Comparison of ENCODE assay signal across 8 cellular contexts in genomic region chr5:1488882-1489680, GRCh38. TPM values are rescaled to one million over a fixed set of nuclear protein-coding genes. Genes with fewer than 3 reads are reported as not detected.
DNase-seq lines count a peak whose midpoint lies in the region; ATAC-seq and TF ChIP-seq lines count a peak whose summit lies in the region.

No MANE protein-coding gene starts in this region.

- H3K4me3 ChIP-seq in right lobe of liver (no peak overlapping the region), coronary artery (no peak overlapping the region)

- H3K27ac ChIP-seq in right lobe of liver (peak overlapping the region in 2 of 3 donors; percentile 19 to 33), coronary artery (peak overlapping the region in 1 of 2 donors; percentile 60)

- ATAC-seq in GM18870 (IDR thresholded peaks at IDR 0.05; ENCODE audit: unreplicated experiment) (peak; percentile 44), HG03039 (IDR thresholded peaks at IDR 0.05; ENCODE audit: unreplicated experiment) (peak; percentile 36), WTC11 (no peak), right lobe of liver (peak; percentile 31 to 74 (median 50))

- no peaks in the 10 kb centered on the region for H3K9me3 ChIP-seq in right lobe of liver

- no peak for TF ChIP-seq CTCF in WTC11 (IDR thresholded peaks at IDR 0.05)
- no peak for TF ChIP-seq CTCF in right lobe of liver (IDR thresholded peaks at IDR 0.05)
- TF ChIP-seq CTCF in coronary artery (IDR thresholded peaks at IDR 0.05) = no peak

- no peaks in the 10 kb centered on the region for H3K9me3 Mint-ChIP-seq in WTC11

- no peaks in the 10 kb centered on the region for H3K27me3 ChIP-seq in right lobe of liver

- POLR2A ChIA-PET in WTC11 (lab: Charles Lee) = no interaction called here

- H3K27me3 Mint-ChIP-seq in WTC11 (ENCODE audit: low read depth) = no peaks in the 10 kb centered on the region

- no peaks in the 10 kb centered on the region for H3K4me1 ChIP-seq in right lobe of liver

- no peak for TF ChIP-seq POLR2A in right lobe of liver (IDR thresholded peaks at IDR 0.05)

- intact Hi-C loops in right lobe of liver (cut with DNase I) = no loop called here

- CTCF ChIA-PET in WTC11 (lab: Charles Lee) = interaction anchor here (0.5 kb wide), 1 partner anchor 105 kb away, joined by 4 read pairs; no protein-coding TSS in a partner anchor

- peaks cover 65% of the 10 kb centered on the region for H3K36me3 Mint-ChIP-seq in WTC11

- H3K36me3 ChIP-seq in right lobe of liver = peaks cover 0 to 5% (median 0%) of the 10 kb centered on the region in 4 donors

- no peaks in the 10 kb centered on the region for H3K4me1 Mint-ChIP-seq in WTC11

- H3K4me3 Mint-ChIP-seq in WTC11 = no peak overlapping the region

- 81% methylated on average over 6 of the region's 14 CpGs for WGBS in right lobe of liver (ENCODE audit: insufficient coverage, low coverage, low lambda C conversion rate, missing lambda C conversion rate)

- H3K27ac Mint-ChIP-seq in WTC11 = 0 out of 2 replicates have a peak overlapping the region, but pooled peaks have one; percentile 36

- peak; percentile 94 for DNase-seq in AG08395 (ENCODE audit: low spot score)
- DNase-seq in WTC11 (ENCODE audit: low spot score) = no peak
- DNase-seq in right lobe of liver = no peak
- DNase-seq in central memory CD4-positive, alpha-beta T cell = no peak
- DNase-seq in SKM-1 (lab: John Stamatoyannopoulos, UW; ENCODE audit: unreplicated experiment) = no peak
- no peak for DNase-seq in coronary artery (ENCODE audit: low spot score)

TF ChIP-seq in WTC11, 78 proteins besides CTCF, POLR2A, EP300 and RAD21:
- TF ChIP-seq ZNF532 (CRISPR knock-in tag; IDR thresholded peaks at IDR 0.05; ENCODE audit: borderline replicate concordance) = no peak
- TF ChIP-seq TEAD4 (CRISPR knock-in tag; IDR thresholded peaks at IDR 0.05) = no peak
- TF ChIP-seq ESRRA (CRISPR knock-in tag; IDR thresholded peaks at IDR 0.05; ENCODE audit: borderline replicate concordance) = no peak
- TF ChIP-seq ETV6 (CRISPR knock-in tag; IDR thresholded peaks at IDR 0.05) = no peak
- TF ChIP-seq ZNF138 (CRISPR knock-in tag; conservative IDR thresholded peaks at IDR 0.05) = no peak

RNA-seq across cellular contexts. Expression of gene LPCAT1, which starts 34.7 kb away (rescaled TPM):
- total RNA-seq in WTC11 (2021) (206 to 215 TPM (median 210 TPM) in 3 replicates), right lobe of liver (10 to 100 TPM in 3 of 6 experiments, 1 to 10 TPM in 3; 6.9 to 38.6 (median 13.1) TPM)

RNA-seq across cellular contexts. Expression of gene SLC6A3, which starts 43.8 kb away (rescaled TPM):
- 0.53 to 0.74 TPM (median 0.64 TPM) in 3 replicates for total RNA-seq in WTC11 (2021)
- total RNA-seq in right lobe of liver = not detected
